ENCODE assay signal across 1 cellular context in genomic region chr2:241218131-241219029, GRCh38.
A peak's percentile ranks its signal among the peaks of the same experiment; 100 is the strongest.
TF ChIP-seq lines count a peak whose summit lies in the region.

No MANE protein-coding gene starts in this region.

TF ChIP-seq in HepG2, 621 proteins besides CTCF, POLR2A, EP300 and RAD21 (continued from another document and continues in another):
- TF ChIP-seq ZBTB40 (IDR thresholded peaks at IDR 0.05) = no peak
- TF ChIP-seq ZBTB40 (CRISPR knock-in tag; IDR thresholded peaks at IDR 0.05) = no peak; the same call in 1 of the 2 replicates
- TF ChIP-seq GABPB1 (CRISPR knock-in tag; IDR thresholded peaks at IDR 0.05) = peak; percentile 80
- no peak for TF ChIP-seq CBX2 (IDR thresholded peaks at IDR 0.05; ENCODE audit: low read depth, low read length)
- 0 out of 2 replicates have a peak, but pooled peaks have one; percentile 52 for TF ChIP-seq CBX2 (CRISPR knock-in tag; IDR thresholded peaks at IDR 0.05; ENCODE audit: low read depth)
- peak; percentile 60; the same call in 1 of the 2 replicates for TF ChIP-seq HOXA3 (CRISPR knock-in tag; IDR thresholded peaks at IDR 0.05)
- TF ChIP-seq ZBTB10 (CRISPR knock-in tag; IDR thresholded peaks at IDR 0.05; ENCODE audit: borderline replicate concordance) = no peak; the same call in none of the 2 replicates
- TF ChIP-seq MED13 (CRISPR knock-in tag; IDR thresholded peaks at IDR 0.05) = 0 out of 2 replicates have a peak, but pooled peaks have one; percentile 70
- TF ChIP-seq ETS1 (CRISPR knock-in tag; IDR thresholded peaks at IDR 0.05) = no peak
- no peak for TF ChIP-seq ZNF737 (CRISPR knock-in tag; IDR thresholded peaks at IDR 0.05; ENCODE audit: borderline replicate concordance)
- TF ChIP-seq ZNF672 (CRISPR knock-in tag; IDR thresholded peaks at IDR 0.05) = no peak
- TF ChIP-seq ZNF670 (CRISPR knock-in tag; IDR thresholded peaks at IDR 0.05; ENCODE audit: borderline replicate concordance) = no peak
- TF ChIP-seq PITX1 (CRISPR knock-in tag; IDR thresholded peaks at IDR 0.05) = no peak; the same call in 1 of the 2 replicates
- 0 out of 2 replicates have a peak, but pooled peaks have one; percentile 79 for TF ChIP-seq ZNF280B (CRISPR knock-in tag; IDR thresholded peaks at IDR 0.05; ENCODE audit: borderline replicate concordance)
- peak; percentile 26 for TF ChIP-seq TEAD3 (CRISPR knock-in tag; optimal IDR thresholded peaks at IDR 0.05; ENCODE audit: borderline replicate concordance)
- no peak for TF ChIP-seq GTF2F1 (IDR thresholded peaks at IDR 0.05; ENCODE audit: low read length)
- TF ChIP-seq NFATC3 (CRISPR knock-in tag; IDR thresholded peaks at IDR 0.05) = no peak
- TF ChIP-seq ZNF792 (CRISPR knock-in tag; IDR thresholded peaks at IDR 0.05) = 0 out of 2 replicates have a peak, but pooled peaks have one; percentile 17
- 0 out of 2 replicates have a peak, but pooled peaks have one; percentile 35 for TF ChIP-seq ZNF766 (CRISPR knock-in tag; IDR thresholded peaks at IDR 0.05; ENCODE audit: borderline replicate concordance)
- TF ChIP-seq GATAD1 (CRISPR knock-in tag; IDR thresholded peaks at IDR 0.05) = 0 out of 2 replicates have a peak, but pooled peaks have one; percentile 32
- no peak for TF ChIP-seq RAD51 (IDR thresholded peaks at IDR 0.05; ENCODE audit: borderline replicate concordance)
- TF ChIP-seq CHD4 (IDR thresholded peaks at IDR 0.05; ENCODE audit: borderline replicate concordance, low read length) = no peak
- TF ChIP-seq IRX3 (CRISPR knock-in tag; IDR thresholded peaks at IDR 0.05; ENCODE audit: borderline replicate concordance, low read depth) = peak; percentile 82; the same call in 1 of the 2 replicates
- TF ChIP-seq SRSF9 (IDR thresholded peaks at IDR 0.05; ENCODE audit: borderline replicate concordance, insufficient read depth, low read depth, low read length, poor library complexity, severe bottlenecking) = no peak
- TF ChIP-seq PAWR (CRISPR knock-in tag; IDR thresholded peaks at IDR 0.05; ENCODE audit: borderline replicate concordance) = no peak
- no peak for TF ChIP-seq ESRRA (CRISPR knock-in tag; IDR thresholded peaks at IDR 0.05; ENCODE audit: low read depth)
- TF ChIP-seq ZNF260 (CRISPR knock-in tag; IDR thresholded peaks at IDR 0.05; ENCODE audit: borderline replicate concordance, low read depth) = no peak
- TF ChIP-seq ZNF781 (CRISPR knock-in tag; IDR thresholded peaks at IDR 0.05; ENCODE audit: borderline replicate concordance, not compliant biosample characterization) = no peak
- no peak for TF ChIP-seq ZNF549 (CRISPR knock-in tag; IDR thresholded peaks at IDR 0.05)
- TF ChIP-seq SOX13 (IDR thresholded peaks at IDR 0.05) = no peak
- peak in 1 of 2 experiments; percentile 28; a peak in 2 of 4 replicates for TF ChIP-seq SOX13 (CRISPR knock-in tag; conservative IDR thresholded peaks at IDR 0.05 in 1 of 2, IDR thresholded peaks at IDR 0.05 in 1 of 2)
- TF ChIP-seq HIC2 (CRISPR knock-in tag; IDR thresholded peaks at IDR 0.05; ENCODE audit: low read depth) = no peak; the same call in 1 of the 2 replicates
- no peak for TF ChIP-seq NFYB (CRISPR knock-in tag; IDR thresholded peaks at IDR 0.05)
- TF ChIP-seq FOXA1 (IDR thresholded peaks at IDR 0.05) = no peak
- peak; percentile 61 for TF ChIP-seq FOXA1 (CRISPR knock-in tag; IDR thresholded peaks at IDR 0.05)
- no peak for TF ChIP-seq TBX2 (CRISPR knock-in tag; IDR thresholded peaks at IDR 0.05; ENCODE audit: borderline replicate concordance)
- no peak for TF ChIP-seq ZNF790 (CRISPR knock-in tag; IDR thresholded peaks at IDR 0.05; ENCODE audit: borderline replicate concordance)
- TF ChIP-seq ZNF326 (CRISPR knock-in tag; IDR thresholded peaks at IDR 0.05; ENCODE audit: borderline replicate concordance) = no peak
- no peak for TF ChIP-seq YEATS2 (CRISPR knock-in tag; IDR thresholded peaks at IDR 0.05; ENCODE audit: borderline replicate concordance)
- TF ChIP-seq SIX4 (CRISPR knock-in tag; IDR thresholded peaks at IDR 0.05) = no peak; the same call in 1 of the 2 replicates
- peak; percentile 80 for TF ChIP-seq ZNF331 (CRISPR knock-in tag; IDR thresholded peaks at IDR 0.05)
- TF ChIP-seq ZNF337 (CRISPR knock-in tag; IDR thresholded peaks at IDR 0.05; ENCODE audit: borderline replicate concordance, low read depth) = no peak
- no peak for TF ChIP-seq SNRNP70 (IDR thresholded peaks at IDR 0.05; ENCODE audit: low read depth, low read length)
- no peak; the same call in 1 of the 2 replicates for TF ChIP-seq HOXA9 (CRISPR knock-in tag; IDR thresholded peaks at IDR 0.05; ENCODE audit: borderline replicate concordance)
- TF ChIP-seq ZBTB21 (CRISPR knock-in tag; IDR thresholded peaks at IDR 0.05) = no peak
- peak; percentile 92 for TF ChIP-seq ZNF253 (CRISPR knock-in tag; IDR thresholded peaks at IDR 0.05; ENCODE audit: borderline replicate concordance)
- peak; percentile 35; the same call in 1 of the 2 replicates for TF ChIP-seq BCL6 (CRISPR knock-in tag; IDR thresholded peaks at IDR 0.05)
- peak; percentile 58; the same call in 1 of the 2 replicates for TF ChIP-seq MYPOP (CRISPR knock-in tag; IDR thresholded peaks at IDR 0.05)
- no peak for TF ChIP-seq JUND (CRISPR knock-in tag; IDR thresholded peaks at IDR 0.05)
- TF ChIP-seq EEA1 (CRISPR knock-in tag; IDR thresholded peaks at IDR 0.05; ENCODE audit: borderline replicate concordance) = peak; percentile 88; the same call in 1 of the 2 replicates
